9 cellular contexts compared by ENCODE assay signal in the genomic region with DNA sequence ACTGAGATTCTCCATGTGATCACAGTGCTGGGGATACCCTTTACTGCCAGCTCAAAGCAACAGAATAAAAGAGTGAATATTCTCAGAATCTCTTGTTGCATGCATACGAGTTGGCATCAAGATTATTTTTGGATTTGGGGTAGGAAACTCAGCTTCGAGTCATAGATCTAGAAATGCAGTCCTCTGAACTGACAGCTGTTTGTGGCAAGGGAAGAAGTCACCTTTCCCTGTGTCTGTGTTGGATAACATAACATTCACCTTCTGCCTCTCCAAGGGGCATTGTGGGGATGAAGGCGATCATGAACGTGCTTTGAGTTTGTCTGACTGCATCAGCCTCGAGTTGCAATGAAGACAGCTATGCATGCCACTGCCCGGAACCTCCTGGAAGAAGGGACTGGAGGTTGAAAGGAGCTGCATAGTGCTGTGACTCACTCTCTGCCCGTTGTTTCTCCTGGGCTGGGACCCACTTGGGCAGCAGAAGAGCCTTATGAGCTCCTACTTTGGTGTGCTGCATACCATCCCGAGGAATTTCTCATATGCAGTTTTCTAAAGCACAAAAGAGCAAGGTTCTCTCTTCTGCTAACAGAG.
A peak's percentile ranks its signal among the peaks of the same experiment; 100 is the strongest.
DNase-seq lines count a peak whose midpoint lies in the region; ATAC-seq and TF ChIP-seq lines count a peak whose summit lies in the region.
"Had no signal": no experiment of that assay in that cellular context is flagged by ENCODE, and none has a peak within 500 bp of the region (broad histone marks: within the 10 kb centered on the region; RNA-seq: fewer than 3 reads in every experiment).

No MANE protein-coding gene starts in this region.

- H3K36me3 Mint-ChIP-seq in memory B cell = no peaks in the 10 kb centered on the region
- H3K36me3 Mint-ChIP-seq: brain had no signal

- no peaks in the 10 kb centered on the region for H3K27me3 Mint-ChIP-seq in memory B cell

- no peaks in the 10 kb centered on the region for H4K20me1 ChIP-seq in Karpas-422 (ENCODE audit: insufficient read depth, low read depth, low read length)

- ATAC-seq in memory B cell (ENCODE audit: low read depth) = no peak
- no peak for ATAC-seq in HG02885 (IDR thresholded peaks at IDR 0.05; ENCODE audit: poor library complexity, unreplicated experiment)
- no peak for ATAC-seq in HG03571 (IDR thresholded peaks at IDR 0.05; ENCODE audit: unreplicated experiment)

- no peak overlapping the region for H3K4me3 ChIP-seq in Karpas-422 (ENCODE audit: low read length)
- no peak overlapping the region for H3K4me3 ChIP-seq in prostate gland

- no peaks in the 10 kb centered on the region for H3K9me3 Mint-ChIP-seq in memory B cell
- H3K9me3 Mint-ChIP-seq: brain had no signal

- peak overlapping the region; percentile 78; the same call in 1 of the 2 replicates for H2AFZ ChIP-seq in Karpas-422 (ENCODE audit: low read length)

- TF ChIP-seq POLR2A in prostate gland (IDR thresholded peaks at IDR 0.05) = no peak

- H3K9me2 ChIP-seq in Karpas-422 (replicated peaks; ENCODE audit: insufficient read depth, low read length) = no peaks in the 10 kb centered on the region

- intact Hi-C loops in prostate gland (cut with DNase I) = no loop called here

- no peak overlapping the region for H3K4me3 Mint-ChIP-seq in memory B cell
- H3K4me3 Mint-ChIP-seq: brain had no signal

- no peaks in the 10 kb centered on the region for H3K79me2 ChIP-seq in Karpas-422 (ENCODE audit: low read length)

- peak overlapping the region; percentile 88 for H3K27ac Mint-ChIP-seq in memory B cell

- H3K4me2 ChIP-seq in Karpas-422 (ENCODE audit: low read depth, low read length, poor library complexity, severe bottlenecking) = no peak overlapping the region

- H3K27ac ChIP-seq in Karpas-422 (ENCODE audit: low read length) (no peak overlapping the region), prostate gland (no peak overlapping the region)

- no peak for TF ChIP-seq CTCF in prostate gland (IDR thresholded peaks at IDR 0.05)

- H3K27me3 ChIP-seq in Karpas-422 (ENCODE audit: low read length) (no peaks in the 10 kb centered on the region), prostate gland (replicated peaks; ENCODE audit: insufficient read depth) (no peaks in the 10 kb centered on the region)

- WGBS in prostate gland = 82% methylated on average over 8 of the region's 8 CpGs

- H3K4me1 ChIP-seq in Karpas-422 (ENCODE audit: low read length) = peaks cover 58% of the 10 kb centered on the region
- no peaks in the 10 kb centered on the region for H3K4me1 ChIP-seq in prostate gland (replicated peaks)

- H3K36me3 ChIP-seq in Karpas-422 (ENCODE audit: insufficient read depth, low read length) (no peaks in the 10 kb centered on the region), prostate gland (no peaks in the 10 kb centered on the region)

- H3K4me1 Mint-ChIP-seq in memory B cell = peaks cover 31% of the 10 kb centered on the region

- no peaks in the 10 kb centered on the region for H3K9me3 ChIP-seq in Karpas-422 (ENCODE audit: low read length)
- no peaks in the 10 kb centered on the region for H3K9me3 ChIP-seq in prostate gland

- peak overlapping the region; percentile 38; the same call in 1 of the 2 replicates for H3K9ac ChIP-seq in Karpas-422 (ENCODE audit: low read length)

- peak; percentile 65 for DNase-seq in AG20443 (ENCODE audit: low spot score)
- no peak for DNase-seq in Karpas-422
- peak; percentile 61 for DNase-seq in amniotic stem cell (lab: John Stamatoyannopoulos, UW)
- no peak for DNase-seq in memory B cell (ENCODE audit: low spot score in 2 of 2)
- no peak for DNase-seq in NCI-H524 (lab: John Stamatoyannopoulos, UW)
- DNase-seq in prostate gland (ENCODE audit: low spot score) = no peak

Comparison
In these comparisons a context has a peak if more than half of its experiments do, and no peak if none do; other contexts are left out.
1. DNase-seq: peak in AG20443 (single experiment) and amniotic stem cell (single experiment); none in Karpas-422 (single experiment), memory B cell (0 of 2), NCI-H524 (0 of 2) and prostate gland (single experiment).